8 cellular contexts compared by ENCODE assay signal in the genomic region with DNA sequence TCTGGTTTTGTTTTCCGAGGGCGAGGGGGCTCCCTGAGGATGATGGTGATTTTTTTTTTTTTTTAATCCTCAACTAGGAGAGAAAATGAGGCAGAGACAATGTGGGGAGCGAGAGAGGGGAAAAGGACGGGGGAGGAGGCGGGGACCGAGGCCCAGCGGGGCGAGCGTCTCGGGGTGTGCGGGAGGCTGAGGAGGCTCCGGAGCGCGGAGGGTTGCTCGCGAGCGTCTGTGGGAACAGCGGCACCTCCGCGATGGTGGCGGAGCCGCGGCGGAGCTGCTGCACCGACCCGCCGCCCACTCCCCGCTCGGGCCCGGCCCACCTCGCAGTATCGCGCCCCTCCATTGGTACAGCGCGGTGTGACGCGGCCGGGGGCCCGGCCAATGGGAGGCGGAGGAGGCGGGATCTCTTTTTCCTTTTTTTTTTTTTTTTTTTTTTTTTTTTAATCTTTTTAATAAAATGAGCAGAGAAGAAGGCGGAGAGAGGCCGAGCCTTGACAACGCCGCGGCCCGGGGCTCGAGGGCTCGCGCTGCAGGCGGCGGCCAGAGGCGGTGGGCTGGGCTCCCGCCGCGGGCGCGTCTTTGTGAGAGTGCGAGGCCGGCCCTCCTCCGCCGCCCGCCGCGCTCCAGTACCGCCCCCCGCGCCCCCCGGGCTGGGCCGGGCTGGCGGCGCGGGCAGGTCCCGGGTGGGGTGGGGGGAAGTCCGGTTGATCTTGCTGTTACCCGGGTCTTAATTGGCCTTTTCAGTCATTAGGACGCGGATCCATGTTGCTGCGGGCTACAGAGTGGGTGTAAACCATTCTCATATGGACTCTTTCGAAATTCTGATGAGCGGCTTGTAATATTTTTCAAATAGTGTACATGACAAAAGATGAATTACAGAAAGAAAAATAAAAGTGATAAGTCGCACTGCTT. TPM values are rescaled to one million over a fixed set of nuclear protein-coding genes. Genes with fewer than 3 reads are reported as not detected.
A peak's percentile ranks its signal among the peaks of the same experiment; 100 is the strongest.
DNase-seq lines count a peak whose midpoint lies in the region; ATAC-seq, FAIRE-seq and TF ChIP-seq lines count a peak whose summit lies in the region.

A gene (minus strand): TSS at position 228 of the 912 bp plus-strand sequence.

- DNase-seq in DMS79 (lab: John Stamatoyannopoulos, UW) (peak; percentile 90), KBM-7 (peak; percentile 95), RCC 7860 (ENCODE audit: low spot score) (peak; percentile 78), esophagus squamous epithelium (lab: John Stamatoyannopoulos, UW) (peak; percentile 66), naive B cell (peak; percentile 99)
- DNase-seq in activated T-cell treated with anti-CD3 and anti-CD28 coated beads, Interleukin-2, amount 50 U/mL, for 48 hours, result peak; percentile 97 to 98
- peak; percentile 96 for DNase-seq in stimulated activated effector memory CD8-positive, alpha-beta T cell treated with anti-CD3 and anti-CD28 coated beads, Interleukin-12 subunit alpha, Interleukin-12 subunit beta, amount 100 ng/mL, for 72 hours (ENCODE audit: low spot score in 2 of 2)

- H3K4me3 ChIP-seq in esophagus squamous epithelium, result peak within 1 kb of the TSS; percentile 62 to 91 (median 75)

- H3K9me3 ChIP-seq in esophagus squamous epithelium, result no peaks in the 10 kb centered on the region

- FAIRE-seq in RCC 7860 (lab: Jason Lieb, UNC), result peak; percentile 56

- 0% methylated on average over 6 of the region's 82 CpGs for WGBS in esophagus squamous epithelium, 2 donors

- H3K27me3 Mint-ChIP-seq in naive B cell, result no peaks in the 10 kb centered on the region

- peaks cover 11 to 66% (median 32%) of the 10 kb centered on the region in 3 donors for H3K4me1 ChIP-seq in esophagus squamous epithelium

- no peaks in the 10 kb centered on the region for H3K36me3 ChIP-seq in esophagus squamous epithelium

- H3K4me1 Mint-ChIP-seq in naive B cell, result peaks cover 33 to 43% (median 41%) of the 10 kb centered on the region in 3 donors
- H3K4me1 Mint-ChIP-seq in stimulated activated effector memory CD8-positive, alpha-beta T cell treated with anti-CD3 and anti-CD28 coated beads, Interleukin-12 subunit alpha, Interleukin-12 subunit beta, amount 100 ng/mL, for 72 hours, result peaks cover 46% of the 10 kb centered on the region

- intact Hi-C loops in esophagus squamous epithelium (cut with DNase I), result no loop called here

- in situ Hi-C loops in KBM-7 (cut with MboI; ENCODE audit: low pct_unique_long_range_greater_than_20kb, low sequenced_read_pairs), result no loop called here

- peak; percentile 91 for ATAC-seq in GM21723 (IDR thresholded peaks at IDR 0.05; ENCODE audit: unreplicated experiment)
- peak; percentile 92 to 93 for ATAC-seq in naive B cell (ENCODE audit: low read depth in 2 of 2)
- ATAC-seq in stimulated activated effector memory CD8-positive, alpha-beta T cell treated with anti-CD3 and anti-CD28 coated beads, Interleukin-12 subunit alpha, Interleukin-12 subunit beta, amount 100 ng/mL, for 72 hours, result peak; percentile 99

- TF ChIP-seq POLR2A in esophagus squamous epithelium (IDR thresholded peaks at IDR 0.05), result peak in 3 of 4 donors; percentile 64 to 97 (median 94)

- H3K36me3 Mint-ChIP-seq in naive B cell, result no peaks in the 10 kb centered on the region
- H3K36me3 Mint-ChIP-seq in stimulated activated effector memory CD8-positive, alpha-beta T cell treated with anti-CD3 and anti-CD28 coated beads, Interleukin-12 subunit alpha, Interleukin-12 subunit beta, amount 100 ng/mL, for 72 hours, result peaks cover 6% of the 10 kb centered on the region

- TF ChIP-seq CTCF in esophagus squamous epithelium (IDR thresholded peaks at IDR 0.05), result peak in 3 of 6 experiments; percentile 4 to 21 (median 20)

- peak within 1 kb of the TSS; percentile 97 to 99 (median 98) for H3K27ac Mint-ChIP-seq in naive B cell
- H3K27ac Mint-ChIP-seq in stimulated activated effector memory CD8-positive, alpha-beta T cell treated with anti-CD3 and anti-CD28 coated beads, Interleukin-12 subunit alpha, Interleukin-12 subunit beta, amount 100 ng/mL, for 72 hours, result peak within 1 kb of the TSS; percentile 88

- H3K27ac ChIP-seq in esophagus squamous epithelium, result peak within 1 kb of the TSS; percentile 96 to 98 (median 98)

- H3K9me3 Mint-ChIP-seq in naive B cell, result no peaks in the 10 kb centered on the region
- no peaks in the 10 kb centered on the region for H3K9me3 Mint-ChIP-seq in stimulated activated effector memory CD8-positive, alpha-beta T cell treated with anti-CD3 and anti-CD28 coated beads, Interleukin-12 subunit alpha, Interleukin-12 subunit beta, amount 100 ng/mL, for 72 hours

- H3K27me3 ChIP-seq in esophagus squamous epithelium, result no peaks in the 10 kb centered on the region

- H3K4me3 Mint-ChIP-seq in naive B cell, result peak within 1 kb of the TSS; percentile 94 to 99 (median 95)
- peak within 1 kb of the TSS; percentile 79 for H3K4me3 Mint-ChIP-seq in stimulated activated effector memory CD8-positive, alpha-beta T cell treated with anti-CD3 and anti-CD28 coated beads, Interleukin-12 subunit alpha, Interleukin-12 subunit beta, amount 100 ng/mL, for 72 hours

RNA-seq across cellular contexts. Expression of the gene that starts here (rescaled TPM):
- total RNA-seq in esophagus squamous epithelium, result 10 to 100 TPM; 27.5 to 56.6 (median 32.1) TPM
- polyA plus RNA-seq in naive B cell (ENCODE audit: low read depth in 6 of 6), result 10 to 100 TPM; 10.7 to 50.1 (median 22.3) TPM

Comparison
In these comparisons a context has a peak if more than half of its experiments do, and no peak if none do; other contexts are left out.
1. Peak in every context shown above with its lines: DNase-seq, ATAC-seq, H3K4me3 ChIP-seq and H3K27ac ChIP-seq.